Comparison of ENCODE assay signal across 8 cellular contexts in the genomic region with DNA sequence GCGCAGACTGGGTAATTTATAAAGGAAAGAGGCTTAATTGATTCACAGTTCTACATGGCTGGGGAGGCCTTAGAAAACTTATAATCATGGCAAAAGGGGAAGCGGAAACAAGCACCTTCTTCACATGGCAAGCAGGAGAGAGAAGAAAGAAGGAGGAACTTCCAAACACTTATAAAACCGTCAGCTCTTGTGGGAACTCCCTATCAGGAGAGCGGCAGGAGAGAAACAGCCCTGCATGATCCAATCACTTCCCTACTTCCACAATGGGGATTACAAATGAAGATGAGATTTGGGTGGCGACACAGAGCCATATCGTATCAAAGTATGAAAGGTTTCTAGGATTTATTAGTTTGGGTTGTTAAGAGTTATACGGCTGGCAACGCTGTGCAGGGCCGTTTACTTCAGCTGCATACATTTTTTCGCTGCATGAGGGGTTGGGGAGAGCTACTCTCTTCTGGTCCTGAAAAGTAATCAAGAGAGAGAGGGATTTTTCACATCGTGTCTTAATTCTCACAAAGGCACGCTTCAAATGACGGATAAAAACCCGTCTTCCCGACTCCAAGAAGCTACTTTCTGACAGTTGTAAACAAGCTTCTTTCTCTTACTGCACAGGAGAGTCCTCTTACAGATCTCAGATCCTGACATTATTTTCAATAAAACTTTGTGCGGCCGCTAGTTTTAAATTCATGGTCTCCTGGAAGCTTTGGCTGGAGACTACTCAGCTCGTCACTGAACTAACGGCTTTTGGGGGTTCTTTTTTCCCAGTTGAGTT. TPM values are rescaled to one million over a fixed set of nuclear protein-coding genes. Genes with fewer than 3 reads are reported as not detected.
DNase-seq lines count a peak whose midpoint lies in the region; ATAC-seq and TF ChIP-seq lines count a peak whose summit lies in the region.

No MANE protein-coding gene starts in this region.

- H3K4me2 ChIP-seq in mesendoderm (ENCODE audit: low read length), result peak overlapping the region; percentile 63

- H2BK15ac ChIP-seq in mesendoderm (replicated peaks; ENCODE audit: low read depth), result no peak overlapping the region

- DNase-seq in SHP77 treated with DMSO at 0.1 percent for 48 hours (lab: John Stamatoyannopoulos, UW) (peak; percentile 8), mesendoderm (peak; percentile 50), type B pancreatic cell (ENCODE audit: extremely low spot score, unreplicated experiment) (no peak)
- DNase-seq in stimulated activated naive CD4-positive, alpha-beta T cell (lab: John Stamatoyannopoulos, UW), result no peak

- no peaks in the 10 kb centered on the region for H3K9me3 ChIP-seq in endocrine pancreas (ENCODE audit: control insufficient read depth, low read length)

- H3K27me3 ChIP-seq in endocrine pancreas (ENCODE audit: control insufficient read depth, insufficient read depth, low read length), result no peaks in the 10 kb centered on the region
- H3K27me3 ChIP-seq in mesendoderm (ENCODE audit: insufficient read depth, low read length, poor library complexity), result no peaks in the 10 kb centered on the region

- H2AK5ac ChIP-seq in mesendoderm (ENCODE audit: low read length), result no peak overlapping the region

- H3K23ac ChIP-seq in mesendoderm (ENCODE audit: low read length), result peak overlapping the region; percentile 54

- H4K5ac ChIP-seq in mesendoderm (ENCODE audit: low read length), result peak overlapping the region; percentile 71

- H3K79me2 ChIP-seq in mesendoderm (ENCODE audit: control insufficient read depth, insufficient read depth, low read length), result peaks cover 11% of the 10 kb centered on the region

- peaks cover 8% of the 10 kb centered on the region for H3K79me1 ChIP-seq in mesendoderm (ENCODE audit: low read length)

- H3K36me3 Mint-ChIP-seq in type B pancreatic cell, result peaks cover 3% of the 10 kb centered on the region

- WGBS in mesendoderm (ENCODE audit: extremely low coverage, insufficient coverage, low lambda C conversion rate), result no CpG with 5 or more reads among the region's 19 CpGs

- H3K18ac ChIP-seq in mesendoderm (ENCODE audit: low read length), result peak overlapping the region; percentile 42

- peak overlapping the region; percentile 97 for H3K4me3 Mint-ChIP-seq in type B pancreatic cell

- no peak overlapping the region for H2BK120ac ChIP-seq in mesendoderm (ENCODE audit: low read depth, low read length)

- H3K27me3 Mint-ChIP-seq in type B pancreatic cell, result no peaks in the 10 kb centered on the region

- no peak overlapping the region for H3K4ac ChIP-seq in mesendoderm (ENCODE audit: low read depth, low read length)

- H3K27ac Mint-ChIP-seq in type B pancreatic cell, result peak overlapping the region; percentile 97

- H3K4me3 ChIP-seq in endocrine pancreas (ENCODE audit: control insufficient read depth, insufficient read depth, low read length) (peak overlapping the region; percentile 89), mesendoderm (ENCODE audit: low read length) (peak overlapping the region; percentile 38)

- no peak overlapping the region for H2BK5ac ChIP-seq in mesendoderm (ENCODE audit: low read length)

- H3K36me3 ChIP-seq in endocrine pancreas (ENCODE audit: control insufficient read depth, insufficient read depth, low read length) (no peaks in the 10 kb centered on the region), mesendoderm (ENCODE audit: control insufficient read depth, insufficient read depth, low read length) (no peaks in the 10 kb centered on the region)

- H3K9me3 Mint-ChIP-seq in type B pancreatic cell, result no peaks in the 10 kb centered on the region

- peak overlapping the region; percentile 89 for H3K9ac ChIP-seq in endocrine pancreas (ENCODE audit: control insufficient read depth, insufficient read depth, low read length)
- peak overlapping the region; percentile 62 for H3K9ac ChIP-seq in mesendoderm (ENCODE audit: low read length)

- H3K27ac ChIP-seq in C4-2B (peak overlapping the region; percentile 84), mesendoderm (ENCODE audit: low read depth, low read length) (no peak overlapping the region)

- ATAC-seq in GM18909 (IDR thresholded peaks at IDR 0.05; ENCODE audit: poor library complexity, unreplicated experiment), result peak; percentile 20
- ATAC-seq in HG03159 (IDR thresholded peaks at IDR 0.05; ENCODE audit: unreplicated experiment), result peak; percentile 20

- no peaks in the 10 kb centered on the region for H3K4me1 ChIP-seq in endocrine pancreas (ENCODE audit: control insufficient read depth, insufficient read depth, low read length)
- peaks cover 3% of the 10 kb centered on the region for H3K4me1 ChIP-seq in mesendoderm (ENCODE audit: control insufficient read depth, low read depth, low read length)

- H3K4me1 Mint-ChIP-seq in type B pancreatic cell (ENCODE audit: unreplicated experiment), result peaks cover 19% of the 10 kb centered on the region

- TF ChIP-seq CTCF in C4-2B (conservative IDR thresholded peaks at IDR 0.05), result no peak
- TF ChIP-seq CTCF in type B pancreatic cell (conservative IDR thresholded peaks at IDR 0.05), result no peak

- peak overlapping the region; percentile 68 for H4K8ac ChIP-seq in mesendoderm (ENCODE audit: low read depth, low read length)

- H3K56ac ChIP-seq in mesendoderm (ENCODE audit: low read length), result peak overlapping the region; percentile 80

RNA-seq across cellular contexts. Expression of a gene that starts 0.8 kb away (rescaled TPM):
- polyA plus RNA-seq in mesendoderm (2013, experiment 1 of 2), result 20.6 TPM
- polyA plus RNA-seq in mesendoderm (2013, experiment 2 of 2), result 21.0 TPM
- total RNA-seq in type B pancreatic cell (ENCODE audit: low replicate concordance), result 22.7 and 22.9 TPM in 2 replicates

RNA-seq across cellular contexts. Expression of a gene that starts 24.6 kb away (rescaled TPM):
- polyA plus RNA-seq in mesendoderm (2013, experiment 1 of 2), result not detected
- polyA plus RNA-seq in mesendoderm (2013, experiment 2 of 2), result not detected
- not detected in 2 replicates for total RNA-seq in type B pancreatic cell (ENCODE audit: low replicate concordance)

RNA-seq across cellular contexts. Expression of a gene that starts 57.5 kb away (rescaled TPM):
- polyA plus RNA-seq in mesendoderm (2013, experiment 1 of 2), result 24.4 TPM
- 24.5 TPM for polyA plus RNA-seq in mesendoderm (2013, experiment 2 of 2)
- 34.8 and 36.3 TPM in 2 replicates for total RNA-seq in type B pancreatic cell (ENCODE audit: low replicate concordance)

Comparison
In these comparisons a context has a peak if more than half of its experiments do, and no peak if none do; other contexts are left out.
1. DNase-seq: peak in SHP77 treated with DMSO at 0.1 percent for 48 hours (single experiment) and mesendoderm (single experiment); none in type B pancreatic cell (single experiment) and stimulated activated naive CD4-positive, alpha-beta T cell (0 of 6).